In genomic region chr10:110632591-110633215, GRCh38 we compare ENCODE assay signal across 30 cellular contexts. TPM values are rescaled to one million over a fixed set of nuclear protein-coding genes. Genes with fewer than 3 reads are reported as not detected.
DNase-seq lines count a peak whose midpoint lies in the region; ATAC-seq and TF ChIP-seq lines count a peak whose summit lies in the region.
"Had no signal": no experiment of that assay in that cellular context is flagged by ENCODE, and none has a peak within 500 bp of the region (broad histone marks: within the 10 kb centered on the region; RNA-seq: fewer than 3 reads in every experiment).

No MANE protein-coding gene starts in this region.

- H3K27me3 Mint-ChIP-seq in MCF 10A (ENCODE audit: insufficient read depth, unreplicated experiment), result no peaks in the 10 kb centered on the region
- H3K27me3 Mint-ChIP-seq: progenitor cell of endocrine pancreas had no signal

- H3K9ac ChIP-seq in GM23248 (no peak overlapping the region), IMR-90 (ENCODE audit: low read depth, low read length) (no peak overlapping the region)
- H3K9ac ChIP-seq: KMS-11 had no signal

- H3K4me3 ChIP-seq in GM23248 (no peak overlapping the region), IMR-90 (ENCODE audit: insufficient read depth, low read depth, low read length) (no peak overlapping the region)
- H3K4me3 ChIP-seq: cardiac muscle cell, GM12878, Peyer's patch, SJSA1, testis, uterus had no signal

- H2AFZ ChIP-seq in GM23248, result no peak overlapping the region
- H2AFZ ChIP-seq in IMR-90 (replicated peaks; ENCODE audit: low read length, poor library complexity), result no peak overlapping the region

- no peaks in the 10 kb centered on the region for H3K9me2 ChIP-seq in GM23248 (ENCODE audit: insufficient read depth)

- H3K4me2 ChIP-seq in GM23248 (ENCODE audit: unreplicated experiment) (no peak overlapping the region), IMR-90 (ENCODE audit: low read depth, low read length) (no peak overlapping the region)
- H3K4me2 ChIP-seq: KMS-11 had no signal

- CTCF ChIA-PET in IMR-90 (lab: Yijun Ruan, JAX) (no interaction called here), MCF 10A (lab: Yijun Ruan, JAX) (interaction anchor here (0.6 to 3.4 kb wide), 6 partner anchors 16 to 1863 kb away, joined by 3 to 15 read pairs (median 4); no protein-coding TSS in a partner anchor)

- POLR2A ChIA-PET in IMR-90 (lab: Charles Lee; ENCODE audit: unreplicated experiment) (no interaction called here), MCF 10A (lab: Yijun Ruan, JAX) (interaction anchor here (0.7 to 1.9 kb wide), 6 partner anchors 9 to 286 kb away, joined by 3 to 10 read pairs (median 5); partner anchors contain the start of genes BBIP1 and SHOC2)

- WGBS in GM23248 (ENCODE audit: low coverage in 1 of 2, low lambda C conversion rate in 2 of 2, missing lambda C conversion rate in 2 of 2), 2 experiments, result 84 to 90% methylated on average over 1 of the region's 1 CpG
- no CpG with 5 or more reads among the region's 1 CpG for WGBS in IMR-90 (ENCODE audit: extremely low coverage in 2 of 2, insufficient read length in 1 of 2), 2 experiments

- no peak overlapping the region for H3K4ac ChIP-seq in IMR-90 (ENCODE audit: low read depth, low read length)

- H3K9me3 ChIP-seq in GM23248 (ENCODE audit: low read depth) (no peaks in the 10 kb centered on the region), IMR-90 (ENCODE audit: control insufficient read depth, insufficient read depth, low read length) (no peaks in the 10 kb centered on the region)
- H3K9me3 ChIP-seq: neutrophil, Peyer's patch, SJSA1, testis, uterus had no signal

- H2BK5ac ChIP-seq in IMR-90 (ENCODE audit: low read depth, low read length, poor library complexity, severe bottlenecking), result no peak overlapping the region

- intact Hi-C loops in IMR-90 (cut with micrococcal nuclease), result no loop called here
- intact Hi-C loops in MCF 10A (cut with micrococcal nuclease), result no loop called here

- H3K79me1 ChIP-seq in IMR-90 (ENCODE audit: low read depth in 1 of 2, low read length in 2 of 2), result no peaks in the 10 kb centered on the region

- H4K5ac ChIP-seq in IMR-90 (ENCODE audit: low read depth, low read length), result no peak overlapping the region

- H3K9me3 Mint-ChIP-seq in MCF 10A (ENCODE audit: unreplicated experiment), result no peaks in the 10 kb centered on the region
- H3K9me3 Mint-ChIP-seq: activated T-helper 1 cell treated with anti-CD3 and anti-CD28 coated beads, Interleukin-12 subunit alpha, Interleukin-12 subunit beta, Interleukin-2, Interleukin-4 antibody, amounts not matched to agents 30 ng/mL and 10 ng/mL and 1 ng/mL, durations not matched to agents 14 hours and 24 hours and 36 hours; effector memory CD8-positive, alpha-beta T cell had no signal

- no peak overlapping the region for H2BK15ac ChIP-seq in IMR-90 (ENCODE audit: low read depth, low read length)

- H2BK120ac ChIP-seq in IMR-90 (ENCODE audit: low read depth, low read length), result no peak overlapping the region

- H3K4me3 Mint-ChIP-seq in MCF 10A (ENCODE audit: unreplicated experiment), result no peak overlapping the region
- H3K4me3 Mint-ChIP-seq: activated T-helper 1 cell treated with anti-CD3 and anti-CD28 coated beads, Interleukin-12 subunit alpha, Interleukin-12 subunit beta, Interleukin-2, Interleukin-4 antibody, amounts not matched to agents 30 ng/mL and 10 ng/mL and 1 ng/mL, durations not matched to agents 14 hours and 24 hours and 36 hours; CD14-positive monocyte; effector memory CD8-positive, alpha-beta T cell; mesothelial cell of epicardium had no signal

- H3K36me3 Mint-ChIP-seq in MCF 10A (ENCODE audit: insufficient read depth, unreplicated experiment), result no peaks in the 10 kb centered on the region
- H3K36me3 Mint-ChIP-seq: CD14-positive monocyte, mesothelial cell of epicardium had no signal

- in situ Hi-C loops in GM23248 (cut with MboI), result no loop called here
- in situ Hi-C loops in IMR-90 (cut with MboI; ENCODE audit: low sequenced_read_pairs), result no loop called here

- H3F3A ChIP-seq in GM23248 (ENCODE audit: insufficient read depth), result 0 out of 2 replicates have a peak, but pooled peaks cover 5% of the 10 kb centered on the region

- TF ChIP-seq RAD21 in IMR-90 (IDR thresholded peaks at IDR 0.05; ENCODE audit: low read length), result no peak

- peak overlapping the region; percentile 27 for H3K27ac Mint-ChIP-seq in MCF 10A (ENCODE audit: low read depth, unreplicated experiment)
- H3K27ac Mint-ChIP-seq: activated T-helper 1 cell treated with anti-CD3 and anti-CD28 coated beads, Interleukin-12 subunit alpha, Interleukin-12 subunit beta, Interleukin-2, Interleukin-4 antibody, amounts not matched to agents 30 ng/mL and 10 ng/mL and 1 ng/mL, durations not matched to agents 14 hours and 24 hours and 36 hours; CD14-positive monocyte; progenitor cell of endocrine pancreas had no signal

- peaks cover 4% of the 10 kb centered on the region; the same call in 1 of the 2 replicates for H3K4me1 ChIP-seq in GM23248 (ENCODE audit: insufficient read depth)
- H3K4me1 ChIP-seq in IMR-90 (ENCODE audit: control insufficient read depth, insufficient read depth, low read length), result peaks cover 4% of the 10 kb centered on the region
- H3K4me1 ChIP-seq: Peyer's patch, testis, uterus had no signal

- H3K36me3 ChIP-seq in GM23248 (ENCODE audit: low read depth), result no peaks in the 10 kb centered on the region
- no peaks in the 10 kb centered on the region for H3K36me3 ChIP-seq in IMR-90 (ENCODE audit: control insufficient read depth, insufficient read depth, low read length)
- H3K36me3 ChIP-seq: cardiac muscle cell, neutrophil, Peyer's patch, SJSA1, uterus had no signal

- no peak overlapping the region for H3K14ac ChIP-seq in IMR-90 (replicated peaks; ENCODE audit: low read depth, low read length)

- H3K23ac ChIP-seq in IMR-90 (ENCODE audit: low read depth, low read length), result no peak overlapping the region

- H3K27me3 ChIP-seq in GM23248 (replicated peaks; ENCODE audit: insufficient read depth) (no peaks in the 10 kb centered on the region), IMR-90 (ENCODE audit: control insufficient read depth, insufficient read depth, low read length) (peaks cover 5% of the 10 kb centered on the region)
- H3K27me3 ChIP-seq: cardiac muscle cell, Peyer's patch, SJSA1, testis had no signal

- dilution Hi-C loops in IMR-90 (cut with HindIII; ENCODE audit: low sequenced_read_pairs, unreplicated experiment), result no loop called here

- no peak overlapping the region for H2BK20ac ChIP-seq in IMR-90 (ENCODE audit: low read depth, low read length)

- BruUV-seq in IMR-90 (replicated peaks; lab: Mats Ljungman, UMichigan) (no TSS peak), MCF 10A (replicated peaks; lab: Mats Ljungman, UMichigan) (no TSS peak)

- no peak overlapping the region for H3K56ac ChIP-seq in IMR-90 (ENCODE audit: extremely low read depth, insufficient read depth, low read length)

- H3K27ac ChIP-seq in GM23248 (no peak overlapping the region), IMR-90 (ENCODE audit: insufficient read depth, low read length) (no peak overlapping the region)
- H3K27ac ChIP-seq: cardiac muscle cell, KMS-11, neutrophil, Peyer's patch, SJSA1, testis, uterus had no signal

- H4K20me1 ChIP-seq in GM23248 (ENCODE audit: insufficient read depth) (no peaks in the 10 kb centered on the region), IMR-90 (ENCODE audit: insufficient read depth, low read length) (no peaks in the 10 kb centered on the region)

- DNase-seq in GM23248 (peak; percentile 34), IMR-90 (no peak), MCF 10A (ENCODE audit: unreplicated experiment) (peak; percentile 89), left lobe of liver (ENCODE audit: low spot score) (no peak), COLO668 (lab: John Stamatoyannopoulos, UW; ENCODE audit: unreplicated experiment) (no peak)
- DNase-seq: activated CD4-positive, alpha-beta T cell treated with anti-CD3 and anti-CD28 coated beads, Interleukin-2, amount 50 U/mL, for 48 hours; activated naive CD4-positive, alpha-beta T cell treated with anti-CD3 and anti-CD28 coated beads, Interleukin-2, amount 50 U/mL, for 16 hours; cortex of kidney; effector memory CD8-positive, alpha-beta T cell; left ventricle myocardium superior; naive B cell; NCI-H1436 treated with DMSO at 0.1 percent for 48 hours; NCI-H526; Peyer's patch; stimulated activated naive CD8-positive, alpha-beta T cell treated with anti-CD3 and anti-CD28 coated beads, Interleukin-15, Interleukin-2, amounts not matched to agents 100 U/mL and 50 U/mL, for 24 hours; testis; uterus had no signal

- TF ChIP-seq CTCF in IMR-90 (conservative IDR thresholded peaks at IDR 0.05; ENCODE audit: low read depth, low read length), result no peak
- TF ChIP-seq CTCF in MCF 10A (IDR thresholded peaks at IDR 0.05; ENCODE audit: unreplicated experiment), result no peak

- no peak overlapping the region for H2AK5ac ChIP-seq in IMR-90 (ENCODE audit: low read depth, low read length)

- ATAC-seq in IMR-90 (ENCODE audit: low read depth) (no peak), left lobe of liver (peak; percentile 72), HG03139 (IDR thresholded peaks at IDR 0.05; ENCODE audit: unreplicated experiment) (no peak), HG03432 (IDR thresholded peaks at IDR 0.05; ENCODE audit: unreplicated experiment) (no peak)
- ATAC-seq: activated CD4-positive, CD25-positive, alpha-beta regulatory T cell treated with anti-CD3 and anti-CD28 coated beads, Interleukin-2, amount 50 U/mL, for 24 hours; effector memory CD8-positive, alpha-beta T cell; GM12878; left ventricle myocardium superior; stimulated activated naive CD8-positive, alpha-beta T cell treated with anti-CD3 and anti-CD28 coated beads, Interleukin-15, Interleukin-2, amounts not matched to agents 100 U/mL and 50 U/mL, for 24 hours had no signal

- no peak overlapping the region for H4K91ac ChIP-seq in IMR-90 (ENCODE audit: insufficient read depth, low read depth, low read length)

- H2AK9ac ChIP-seq in IMR-90 (replicated peaks; ENCODE audit: low read depth, low read length, poor library complexity), result no peak overlapping the region

- no peaks in the 10 kb centered on the region for H3K79me2 ChIP-seq in GM23248 (ENCODE audit: insufficient read depth)

- H4K8ac ChIP-seq in IMR-90 (ENCODE audit: low read depth in 2 of 2, low read length in 2 of 2), result no peak overlapping the region

- H3K4me1 Mint-ChIP-seq in MCF 10A (ENCODE audit: insufficient read depth, unreplicated experiment), result peaks cover 22% of the 10 kb centered on the region
- H3K4me1 Mint-ChIP-seq: CD14-positive monocyte, naive B cell had no signal

- H3K18ac ChIP-seq in IMR-90 (ENCODE audit: low read depth, low read length), result no peak overlapping the region; the same call in 1 of the 2 replicates

- no peak for TF ChIP-seq POLR2A in IMR-90 (IDR thresholded peaks at IDR 0.05; ENCODE audit: low read depth, low read length)

- peaks cover 3% of the 10 kb centered on the region; the same call in 1 of the 2 replicates for H3K9me1 ChIP-seq in IMR-90 (ENCODE audit: insufficient read depth, low read length)

RNA-seq across cellular contexts. Expression of gene RBM20, which starts 11.4 kb away (rescaled TPM):
- 0.13 TPM in 1 of 2 replicates, not detected in the other for total RNA-seq in GM23248 (2014; rRNA removed; shearing (Covaris generic))
- polyA plus RNA-seq in GM23248 (2016; fragmentation: Nextera tagmentation; extraction: Ambion mirVana) (not detected in 2 replicates), IMR-90 (2012; rRNA removed) (0.09 and 0.15 TPM in 2 replicates)
- total RNA-seq in IMR-90 (2012; rRNA removed) (under 0.01 TPM in 2 replicates), MCF 10A (2022) (not detected in 2 replicates), left lobe of liver (0.33 TPM)
- 0.03 and 0.04 TPM in 2 replicates for polyA plus RNA-seq in IMR-90 (2012; cell fraction: cytosol; rRNA removed)
- 0.05 and 0.39 TPM in 2 replicates for polyA plus RNA-seq in IMR-90 (2012; cell fraction: nucleus; rRNA removed; ENCODE audit: low replicate concordance)
- total RNA-seq: activated T-helper 1 cell treated with anti-CD3 and anti-CD28 coated beads, Interleukin-12 subunit alpha, Interleukin-12 subunit beta, Interleukin-2, Interleukin-4 antibody, amounts not matched to agents 30 ng/mL and 10 ng/mL and 1 ng/mL, durations not matched to agents 14 hours and 24 hours and 36 hours; HT-29 had no signal
- polyA plus RNA-seq: CD14-positive monocyte had no signal

Comparison
In these comparisons a context has a peak if more than half of its experiments do, and no peak if none do; other contexts are left out.
1. DNase-seq: peak in GM23248 (single experiment) and MCF 10A (single experiment); none in IMR-90 (single experiment), left lobe of liver (single experiment) and COLO668 (single experiment).